Comparison of ENCODE assay signal across 8 cellular contexts in the genomic region with DNA sequence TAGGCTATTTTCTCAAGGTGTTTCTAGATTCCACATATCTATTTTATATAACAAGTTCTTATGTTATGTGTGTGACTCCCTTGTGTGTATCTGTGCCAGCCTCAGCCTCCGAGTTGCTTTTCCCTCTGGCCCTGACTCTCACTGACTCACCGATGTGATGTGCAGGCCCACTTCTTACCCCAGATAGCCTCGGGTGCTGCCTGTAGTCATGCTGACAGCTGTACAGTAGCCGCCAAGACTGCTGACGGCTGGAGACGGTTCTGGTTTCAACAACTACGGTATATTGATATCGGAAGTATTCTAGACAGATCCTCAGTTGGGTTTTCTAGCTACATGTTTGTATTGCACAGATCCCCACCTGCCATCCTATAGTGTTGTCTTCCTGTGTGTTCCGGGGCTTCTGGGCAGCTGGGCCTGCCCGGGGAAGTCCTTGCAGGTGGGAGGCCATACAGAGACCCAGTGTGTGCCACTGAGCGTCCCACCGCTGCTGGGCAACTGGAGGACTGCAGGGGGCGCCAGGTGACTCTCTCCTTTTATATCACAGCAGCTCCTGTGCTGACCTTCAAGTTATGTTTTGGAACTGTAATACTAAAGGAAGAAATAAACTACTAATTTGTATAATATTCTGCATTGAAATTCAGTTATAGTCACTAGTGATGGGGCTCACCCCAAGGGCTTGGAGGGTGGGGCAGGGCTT. TPM values are rescaled to one million over a fixed set of nuclear protein-coding genes. Genes with fewer than 3 reads are reported as not detected.
DNase-seq lines count a peak whose midpoint lies in the region; ATAC-seq, FAIRE-seq and TF ChIP-seq lines count a peak whose summit lies in the region.
"Not testable (repeated sequence)": the region's sequence is repeated elsewhere in the genome, so short reads cannot be mapped to it uniquely, and the experiment has no call there.

No MANE protein-coding gene starts in this region.

- not testable (repeated sequence) for H4K20me1 ChIP-seq in GM23338 (replicated peaks; ENCODE audit: insufficient read depth); K562 (replicated peaks; ENCODE audit: control insufficient read depth, insufficient read depth, low read length)

- H3K4me1 ChIP-seq in GM23338 (ENCODE audit: insufficient read depth), result not testable (repeated sequence)
- H3K4me1 ChIP-seq in K562 (replicated peaks in 1 of 2; ENCODE audit: control insufficient read depth in 2 of 2, insufficient read depth in 2 of 2, low read length in 2 of 2) (peaks cover 0 to 15% of the 10 kb centered on the region in 2 experiments; a peak in 2 of 5 replicates), heart left ventricle (peaks cover 7 to 77% (median 44%) of the 10 kb centered on the region in 12 donors), tibial artery (peaks cover 0 to 50% (median 26%) of the 10 kb centered on the region in 4 donors)

- TF ChIP-seq EP300 in K562 (IDR thresholded peaks at IDR 0.05; ENCODE audit: low read length), result not testable (repeated sequence)

- H3K4me3 ChIP-seq in GM23338, K562, heart left ventricle, tibial artery: not testable (repeated sequence)

- DNase-seq in DMS 273 (lab: John Stamatoyannopoulos, UW; ENCODE audit: unreplicated experiment), result peak; percentile 63
- peak; percentile 64 for DNase-seq in GM23338 (ENCODE audit: low spot score)
- peak; percentile 40 for DNase-seq in NCI-H1694 (lab: John Stamatoyannopoulos, UW)
- DNase-seq in UCSD-AML1 (lab: John Stamatoyannopoulos, UW; ENCODE audit: unreplicated experiment), result peak; percentile 65
- DNase-seq in K562 (ENCODE audit: extremely low read depth in 1 of 4, low spot score in 3 of 4), result peak; percentile 36 to 46 (median 40)
- DNase-seq in heart left ventricle, result peak; percentile 53 to 87 (median 70)
- not testable (repeated sequence) for DNase-seq in neural crest cell (ENCODE audit: low read depth, low spot score); tibial artery

- not testable (repeated sequence) for H3K4me3 Mint-ChIP-seq in GM23338
- peak overlapping the region; percentile 44 for H3K4me3 Mint-ChIP-seq in neural crest cell

- H3K4me2 ChIP-seq in GM23338; K562 (ENCODE audit: insufficient read depth, low read length): not testable (repeated sequence)

- not testable (repeated sequence) for BruUV-seq in K562 (replicated peaks; lab: Mats Ljungman, UMichigan)

- not testable (repeated sequence) for H3K9ac ChIP-seq in K562 (ENCODE audit: insufficient read depth in 1 of 2, low read depth in 2 of 2, low read length in 2 of 2)

- intact Hi-C loops in K562 (cut with micrococcal nuclease), result loop anchor here (10.0 kb wide), 1 partner anchor 249 kb away; no protein-coding TSS in a partner anchor
- intact Hi-C loops in heart left ventricle (cut with DNase I), result loop anchor here in 4 of 10 donors (2.0 to 10.0 kb wide), 5 partner anchors 51 to 119 kb away; partner anchors contain the start of genes ADAMTS7 (in 2 of the 4) and MORF4L1 (in 2 of the 4)
- intact Hi-C loops in tibial artery (cut with DNase I; ENCODE audit: low total_unique reads), result loop anchor here (10.0 kb wide), 1 partner anchor 119 kb away; the partner anchor contains the start of gene MORF4L1

- TF ChIP-seq POLR2A in K562 (conservative IDR thresholded peaks at IDR 0.05); heart left ventricle (IDR thresholded peaks at IDR 0.05): not testable (repeated sequence)

- H3K79me2 ChIP-seq in GM23338 (replicated peaks; ENCODE audit: insufficient read depth); K562 (ENCODE audit: control insufficient read depth, insufficient read depth, low read length): not testable (repeated sequence)

- H3K27me3 ChIP-seq in GM23338 (ENCODE audit: insufficient read depth); K562 (ENCODE audit: control insufficient read depth in 2 of 2, insufficient read depth in 2 of 2, low read length in 2 of 2); heart left ventricle; tibial artery: not testable (repeated sequence)

- in situ Hi-C loops in K562 (cut with MboI), result not testable (repeated sequence)

- peak; percentile 25 to 73; a peak in 3 of 4 replicates for TF ChIP-seq RAD21 in K562 (CRISPR knock-in tag; conservative IDR thresholded peaks at IDR 0.05 in 1 of 2, IDR thresholded peaks at IDR 0.05 in 1 of 2)

- WGBS in K562 (ENCODE audit: insufficient coverage, low coverage, missing lambda C conversion rate), result 19% methylated on average over 10 of the region's 13 CpGs
- WGBS in heart left ventricle, 4 donors, result 33 to 37% (median 34%) methylated on average over 13 of the region's 13 CpGs

- not testable (repeated sequence) for H3K36me3 ChIP-seq in GM23338 (ENCODE audit: insufficient read depth); K562 (ENCODE audit: control insufficient read depth, insufficient read depth, low read length); heart left ventricle; tibial artery

- H3K9me1 ChIP-seq in K562 (ENCODE audit: control insufficient read depth, insufficient read depth, low read length), result not testable (repeated sequence)

- H2AFZ ChIP-seq in GM23338; K562 (ENCODE audit: low read depth, low read length): not testable (repeated sequence)

- FAIRE-seq in K562 (lab: Jason Lieb, UNC), result peak; percentile 87

- H3K9me3 Mint-ChIP-seq in GM23338, neural crest cell: not testable (repeated sequence)

- not testable (repeated sequence) for H3K9me2 ChIP-seq in GM23338 (ENCODE audit: insufficient read depth)

- not testable (repeated sequence) for H3K27me3 Mint-ChIP-seq in GM23338 (ENCODE audit: insufficient read depth, low read depth, poor library complexity); neural crest cell (ENCODE audit: low read depth)

- H3K27ac ChIP-seq in GM23338 (ENCODE audit: low read depth); K562 (ENCODE audit: extremely low read depth, low read depth, low read length): not testable (repeated sequence)
- peak overlapping the region in 11 of 12 donors; percentile 27 to 85 (median 62) for H3K27ac ChIP-seq in heart left ventricle
- peak overlapping the region; percentile 72 to 83 for H3K27ac ChIP-seq in tibial artery

- H3K36me3 Mint-ChIP-seq in GM23338 (ENCODE audit: low read depth); neural crest cell (ENCODE audit: low read depth): not testable (repeated sequence)

- H3K9me3 ChIP-seq in K562 (replicated peaks; ENCODE audit: control insufficient read depth, insufficient read depth, low read depth, low read length); heart left ventricle; tibial artery: not testable (repeated sequence)

- TF ChIP-seq CTCF in GM23338 (conservative IDR thresholded peaks at IDR 0.05; ENCODE audit: low read depth in 2 of 2) (peak; percentile 59 to 67), K562 (IDR thresholded peaks at IDR 0.05 in 2 of 3, conservative IDR thresholded peaks at IDR 0.05 in 1 of 3; ENCODE audit: insufficient read depth in 2 of 3, low read depth in 1 of 3, low read length in 3 of 3) (peak; percentile 46 to 57 (median 57); a peak in 5 of 6 replicates), heart left ventricle (IDR thresholded peaks at IDR 0.05) (peak; percentile 31 to 65 (median 48)), neural crest cell (conservative IDR thresholded peaks at IDR 0.05) (peak; percentile 56), tibial artery (IDR thresholded peaks at IDR 0.05) (peak in 1 of 2 experiments; percentile 30)

- not testable (repeated sequence) for H3K4me1 Mint-ChIP-seq in GM23338
- peaks cover 16% of the 10 kb centered on the region for H3K4me1 Mint-ChIP-seq in neural crest cell

- CTCF ChIA-PET in K562 (lab: Yijun Ruan, JAX; ENCODE audit: low intra/inter-chr PET ratio), result interaction anchor here (0.6 kb wide), 1 partner anchor 222 kb away, joined by 3 read pairs; no protein-coding TSS in a partner anchor

- ATAC-seq in GM23338, result peak; percentile 84
- ATAC-seq in K562, result peak; percentile 91
- ATAC-seq in heart left ventricle, result peak; percentile 28 to 66 (median 52)

- not testable (repeated sequence) for H3F3A ChIP-seq in GM23338 (replicated peaks; ENCODE audit: low read depth)

- not testable (repeated sequence) for H3K27ac Mint-ChIP-seq in GM23338
- peak overlapping the region; percentile 20 for H3K27ac Mint-ChIP-seq in neural crest cell (ENCODE audit: unreplicated experiment)

- POLR2A ChIA-PET in K562 (lab: Yijun Ruan, JAX), result not testable (repeated sequence)

TF ChIP-seq in K562, 482 proteins besides CTCF, POLR2A, EP300 and RAD21:
- TF ChIP-seq SMC3 (conservative IDR thresholded peaks at IDR 0.05; ENCODE audit: insufficient read depth, low read depth, low read length), result peak; percentile 21; the same call in 1 of the 2 replicates

RNA-seq across cellular contexts. Expression of gene ADAMTS7, which starts 55.2 kb away (rescaled TPM):
- total RNA-seq in GM23338 (2014; rRNA removed; shearing (Covaris generic)), result 46.5 and 52.7 TPM in 2 replicates
- polyA plus RNA-seq in GM23338 (2016; fragmentation: Nextera tagmentation; extraction: Ambion mirVana) (11.2 and 11.6 TPM in 2 replicates), K562 (2011; rRNA removed) (0.12 TPM in 1 of 2 replicates, not detected in the other), K562 (2014; fragmentation: Illumina TruSeq; extraction: Trizol) (not detected in 2 replicates), K562 (2014; fragmentation: Nextera tagmentation; extraction: Ambion mirVana) (not detected), K562 (2014; rRNA removed) (0.05 TPM in 1 of 2 replicates, not detected in the other), heart left ventricle (10 to 100 TPM in 1 of 2 donors, 1 to 10 TPM in 1; 5.0 to 18.6 TPM)
- 0.76 TPM in 1 of 2 replicates, not detected in the other for total RNA-seq in K562 (2011; cell fraction: chromatin; rRNA removed; ENCODE audit: low replicate concordance)
- 0.13 and 0.50 TPM in 2 replicates for total RNA-seq in K562 (2011; cell fraction: nucleolus; rRNA removed)
- 0.31 TPM in 1 of 2 replicates, not detected in the other for total RNA-seq in K562 (2011; cell fraction: nucleoplasm; rRNA removed)
- total RNA-seq in K562 (2014; rRNA removed) (not detected in 2 replicates), K562 (2014; rRNA removed; fragmentation: Illumina TruSeq; extraction: Trizol) (not detected in 2 replicates), K562 (2015; rRNA removed; fragmentation: Illumina TruSeq; extraction: Trizol) (not detected in 2 replicates), K562 (2021) (0.07 and 0.13 TPM in 2 replicates), heart left ventricle (10 to 100 TPM in 6 of 9 donors, 1 to 10 TPM in 3; 8.0 to 29.9 (median 13.9) TPM), neural crest cell (62.9 and 68.2 TPM in 2 replicates)
- polyA plus RNA-seq in K562 (2011; cell fraction: cytosol; rRNA removed), result 0.06 and 0.09 TPM in 2 replicates
- 0.11 and 0.13 TPM in 2 replicates for polyA plus RNA-seq in K562 (2011; cell fraction: nucleus; rRNA removed)
- polyA plus RNA-seq in K562 (2012), result 0.03 and 0.21 TPM in 2 replicates
- 0.12 and 0.18 TPM in 2 replicates for polyA minus RNA-seq in K562 (2011; rRNA and poly(A)+ RNA removed)
- polyA minus RNA-seq in K562 (2011; cell fraction: cytosol; rRNA and poly(A)+ RNA removed), result not detected in 2 replicates
- 0.13 and 0.22 TPM in 2 replicates for polyA minus RNA-seq in K562 (2011; cell fraction: nucleus; rRNA and poly(A)+ RNA removed)

Comparison
In these comparisons a context has a peak if more than half of its experiments do, and no peak if none do; other contexts are left out.
1. RNA of gene ADAMTS7, which starts 55.2 kb away (total RNA-seq): 62.9 to 68.2 TPM in neural crest cell, 46.5 to 52.7 TPM in GM23338 and 8.0 to 29.9 TPM in heart left ventricle; 0.07 to 0.76 TPM in K562; every median in the first group is over 4 times any median in the second.
2. Peak in every context shown above with its lines, with median percentiles within 50 percentile points of each other: ATAC-seq.